14 cellular contexts compared by ENCODE assay signal in genomic region chr13:52642131-52642530, GRCh38.
"Had no signal": no experiment of that assay in that cellular context is flagged by ENCODE, and none has a peak within 500 bp of the region (broad histone marks: within the 10 kb centered on the region; RNA-seq: fewer than 3 reads in every experiment).

HNRNPA1L2 (plus strand) TSS chr13:52642431; CDS start chr13:52642493, 62 bp downstream.

- H3K9me3 Mint-ChIP-seq: stimulated activated effector memory CD8-positive, alpha-beta T cell treated with anti-CD3 and anti-CD28 coated beads, Interleukin-12 subunit alpha, Interleukin-12 subunit beta, amount 100 ng/mL, for 72 hours had no signal

- H3K9me3 ChIP-seq: transverse colon had no signal

- ATAC-seq: foreskin keratinocyte; left lobe of liver; right cardiac atrium; stimulated activated effector memory CD8-positive, alpha-beta T cell treated with anti-CD3 and anti-CD28 coated beads, Interleukin-12 subunit alpha, Interleukin-12 subunit beta, amount 100 ng/mL, for 72 hours had no signal

- H3K27ac ChIP-seq: foreskin keratinocyte, transverse colon had no signal

- H3K4me3 Mint-ChIP-seq: stimulated activated effector memory CD8-positive, alpha-beta T cell treated with anti-CD3 and anti-CD28 coated beads, Interleukin-12 subunit alpha, Interleukin-12 subunit beta, amount 100 ng/mL, for 72 hours had no signal

- H3K27me3 ChIP-seq: foreskin keratinocyte, transverse colon had no signal

- DNase-seq: activated CD4-positive, alpha-beta T cell treated with anti-CD3 and anti-CD28 coated beads for 4 hours; activated gamma-delta T cell; activated T-cell treated with anti-CD3 and anti-CD28 coated beads for 4 hours; foreskin keratinocyte; head of caudate nucleus; mammary epithelial cell; posterior cingulate gyrus; right cardiac atrium; Right ventricle myocardium superior; small intestine; T1000; transverse colon had no signal

- H3K4me1 Mint-ChIP-seq: stimulated activated effector memory CD8-positive, alpha-beta T cell treated with anti-CD3 and anti-CD28 coated beads, Interleukin-12 subunit alpha, Interleukin-12 subunit beta, amount 100 ng/mL, for 72 hours had no signal

- H3K4me3 ChIP-seq: transverse colon had no signal

- H3K27ac Mint-ChIP-seq: stimulated activated effector memory CD8-positive, alpha-beta T cell treated with anti-CD3 and anti-CD28 coated beads, Interleukin-12 subunit alpha, Interleukin-12 subunit beta, amount 100 ng/mL, for 72 hours had no signal
